In genomic region chr4:41258783-41259182, GRCh38 we compare ENCODE assay signal across 8 cellular contexts. TPM values are rescaled to one million over a fixed set of nuclear protein-coding genes. Genes with fewer than 3 reads are reported as not detected.
DNase-seq lines count a peak whose midpoint lies in the region; ATAC-seq and TF ChIP-seq lines count a peak whose summit lies in the region.

No MANE protein-coding gene starts in this region.

- WGBS in body of pancreas, 2 donors, result 53 to 65% methylated on average over 5 of the region's 5 CpGs

- DNase-seq in NCI-H2171 treated with DMSO at 0.1 percent for 48 hours (lab: John Stamatoyannopoulos, UW) (peak; percentile 19), NCI-H2171 (lab: John Stamatoyannopoulos, UW) (no peak), NCI-H146 treated with DMSO at 0.1 percent for 48 hours (lab: John Stamatoyannopoulos, UW; ENCODE audit: unreplicated experiment) (peak; percentile 20), body of pancreas (peak in 3 of 4 donors; percentile 17 to 25 (median 24)), kidney tubule cell (ENCODE audit: low spot score) (peak; percentile 74), epidermal melanocyte (ENCODE audit: insufficient read length, low spot score) (no peak)
- DNase-seq in activated CD4-positive, alpha-beta T cell treated with anti-CD3 and anti-CD28 coated beads for 4 hours, result no peak

- H3K4me3 ChIP-seq in body of pancreas, result no peak overlapping the region

- ATAC-seq in body of pancreas, result peak; percentile 55
- no peak for ATAC-seq in GM19351 (IDR thresholded peaks at IDR 0.05; ENCODE audit: unreplicated experiment)

- TF ChIP-seq CTCF in body of pancreas (IDR thresholded peaks at IDR 0.05), result peak in 5 of 7 experiments; percentile 6 to 35 (median 26)

- peaks cover 0 to 17% of the 10 kb centered on the region in 2 donors for H3K27me3 ChIP-seq in body of pancreas

- H3K27ac ChIP-seq in body of pancreas, result no peak overlapping the region

- H3K36me3 ChIP-seq in body of pancreas (replicated peaks in 1 of 2; ENCODE audit: insufficient read depth in 1 of 2, low read depth in 2 of 2), result no peaks in the 10 kb centered on the region

- intact Hi-C loops in body of pancreas (cut with DNase I), result no loop called here

- peaks cover 15% of the 10 kb centered on the region for H3K4me1 ChIP-seq in body of pancreas

- no peaks in the 10 kb centered on the region for H3K9me3 ChIP-seq in body of pancreas

- TF ChIP-seq POLR2A in body of pancreas (IDR thresholded peaks at IDR 0.05), result no peak

RNA-seq across cellular contexts. Expression of gene UCHL1, which starts 2.1 kb away (rescaled TPM):
- total RNA-seq in body of pancreas, result 100 to 1,000 TPM in 1 of 2 donors, 10 to 100 TPM in 1; 26.5 to 103 TPM

RNA-seq across cellular contexts. Expression of gene APBB2, which starts 44.4 kb away (rescaled TPM):
- 10 to 100 TPM; 34.8 to 42.8 TPM for total RNA-seq in body of pancreas

Comparison
In these comparisons a context has a peak if more than half of its experiments do, and no peak if none do; other contexts are left out.
1. DNase-seq: peak in NCI-H2171 treated with DMSO at 0.1 percent for 48 hours (single experiment), NCI-H146 treated with DMSO at 0.1 percent for 48 hours (single experiment), body of pancreas (3 of 4) and kidney tubule cell (single experiment); none in NCI-H2171 (single experiment), epidermal melanocyte (single experiment) and activated CD4-positive, alpha-beta T cell treated with anti-CD3 and anti-CD28 coated beads for 4 hours (0 of 2).